In genomic region chr3:134364061-134364935, GRCh38 we compare ENCODE assay signal across 1 cellular context.
TF ChIP-seq lines count a peak whose summit lies in the region.

No MANE protein-coding gene starts in this region.

TF ChIP-seq in WTC11, 78 proteins besides CTCF, POLR2A, EP300 and RAD21 (continued from another document):
- TF ChIP-seq ZNF512 (CRISPR knock-in tag; IDR thresholded peaks at IDR 0.05; ENCODE audit: borderline replicate concordance) (no peak), ZNF532 (CRISPR knock-in tag; IDR thresholded peaks at IDR 0.05; ENCODE audit: borderline replicate concordance) (no peak), ELF4 (CRISPR knock-in tag; IDR thresholded peaks at IDR 0.05; ENCODE audit: low read depth) (no peak), ZNF121 (CRISPR knock-in tag; IDR thresholded peaks at IDR 0.05) (no peak), E2F1 (CRISPR knock-in tag; IDR thresholded peaks at IDR 0.05) (no peak), CREB1 (CRISPR knock-in tag; IDR thresholded peaks at IDR 0.05) (no peak), HMGA2 (CRISPR knock-in tag; IDR thresholded peaks at IDR 0.05) (no peak), SOX15 (CRISPR knock-in tag; IDR thresholded peaks at IDR 0.05) (no peak), ZNF396 (CRISPR knock-in tag; IDR thresholded peaks at IDR 0.05; ENCODE audit: borderline replicate concordance) (no peak), ATF1 (CRISPR knock-in tag; IDR thresholded peaks at IDR 0.05) (no peak), ZMAT4 (CRISPR knock-in tag; IDR thresholded peaks at IDR 0.05) (0 out of 2 replicates have a peak, but pooled peaks have one; percentile 5), IRF2 (CRISPR knock-in tag; IDR thresholded peaks at IDR 0.05; ENCODE audit: borderline replicate concordance, low read depth) (no peak), CBFB (CRISPR knock-in tag; IDR thresholded peaks at IDR 0.05; ENCODE audit: low read depth) (no peak), MYBL2 (CRISPR knock-in tag; IDR thresholded peaks at IDR 0.05) (peak; percentile 66), FOXK1 (CRISPR knock-in tag; IDR thresholded peaks at IDR 0.05) (no peak), CDX4 (CRISPR knock-in tag; IDR thresholded peaks at IDR 0.05; ENCODE audit: borderline replicate concordance) (no peak), KAT7 (CRISPR knock-in tag; IDR thresholded peaks at IDR 0.05; ENCODE audit: borderline replicate concordance) (no peak), GABPB1 (CRISPR knock-in tag; IDR thresholded peaks at IDR 0.05) (no peak), ZNF317 (CRISPR knock-in tag; IDR thresholded peaks at IDR 0.05; ENCODE audit: borderline replicate concordance, low read depth) (no peak), MAX (CRISPR knock-in tag; IDR thresholded peaks at IDR 0.05) (0 out of 2 replicates have a peak, but pooled peaks have one; percentile 36), ERG (CRISPR knock-in tag; IDR thresholded peaks at IDR 0.05) (0 out of 2 replicates have a peak, but pooled peaks have one; percentile 7), NFATC4 (CRISPR knock-in tag; IDR thresholded peaks at IDR 0.05) (no peak), TEAD4 (CRISPR knock-in tag; IDR thresholded peaks at IDR 0.05) (peak; percentile 90), EMX1 (CRISPR knock-in tag; IDR thresholded peaks at IDR 0.05) (no peak), ARID4B (CRISPR knock-in tag; IDR thresholded peaks at IDR 0.05; ENCODE audit: borderline replicate concordance) (peak; percentile 30; the same call in 1 of the 2 replicates), NFE2L1 (CRISPR knock-in tag; IDR thresholded peaks at IDR 0.05) (no peak), ESRRA (CRISPR knock-in tag; IDR thresholded peaks at IDR 0.05; ENCODE audit: borderline replicate concordance) (no peak)
TF ChIP-seq in WTC11: peak in this region for 12.
